ENCODE assay signal across 10 cellular contexts in genomic region chr1:246219508-246220030, GRCh38.
DNase-seq lines count a peak whose midpoint lies in the region; ATAC-seq, FAIRE-seq and TF ChIP-seq lines count a peak whose summit lies in the region.
"Had no signal": no experiment of that assay in that cellular context is flagged by ENCODE, and none has a peak within 500 bp of the region (broad histone marks: within the 10 kb centered on the region; RNA-seq: fewer than 3 reads in every experiment).

No MANE protein-coding gene starts in this region.

- no peak overlapping the region for H3K56ac ChIP-seq in H1 (replicated peaks; ENCODE audit: insufficient read length, low read depth, low read length)

- H3K27ac ChIP-seq in BLaER1 treated with 17β-estradiol and CSF1 and Interleukin-3, amounts not matched to agents 10 nM and 100 nM, result peak overlapping the region in 3 of 11 experiments; percentile 14 to 34 (median 18); a peak in 3 of 22 replicates
- H3K27ac ChIP-seq in H1 (ENCODE audit: low read depth, low read length) (no peak overlapping the region), prostate gland (no peak overlapping the region)

- peaks cover 31 to 50% (median 43%) of the 10 kb centered on the region in 10 experiments for H3K4me1 ChIP-seq in BLaER1 treated with 17β-estradiol and CSF1 and Interleukin-3, amounts not matched to agents 10 nM and 100 nM
- H3K4me1 ChIP-seq in H1 (replicated peaks in 1 of 4; ENCODE audit: control insufficient read depth in 3 of 4, insufficient read depth in 4 of 4, low read length in 3 of 4), result peaks cover 0 to 7% (median 4%) of the 10 kb centered on the region in 4 experiments; a peak in 5 of 7 replicates
- no peaks in the 10 kb centered on the region for H3K4me1 ChIP-seq in prostate gland (replicated peaks)

- DNase-seq in H7 (peak; percentile 46), NCI-H2081 (lab: John Stamatoyannopoulos, UW) (peak; percentile 74 to 96), H1 (ENCODE audit: low read depth in 1 of 2, low spot score in 2 of 2) (no peak), prostate gland (ENCODE audit: low spot score) (no peak)
- no peak for DNase-seq in activated CD4-positive, alpha-beta T cell treated with anti-CD3 and anti-CD28 coated beads, Interleukin-2, amount 10 ng/mL, durations not matched to agents 7 days and 5 days
- DNase-seq: AML-193 had no signal

- TF ChIP-seq EP300 in H1 (IDR thresholded peaks at IDR 0.05; ENCODE audit: borderline replicate concordance in 1 of 2, low read depth in 2 of 2, low read length in 2 of 2), result no peak

- no peak overlapping the region; the same call in 1 of the 2 replicates for H4K8ac ChIP-seq in H1 (ENCODE audit: extremely low read depth, insufficient read depth, low read length)

- TF ChIP-seq POLR2A in H1 (IDR thresholded peaks at IDR 0.05; ENCODE audit: control extremely low read depth in 1 of 2, low read depth in 2 of 2, low read length in 2 of 2) (no peak), prostate gland (IDR thresholded peaks at IDR 0.05) (no peak)

- H3K79me1 ChIP-seq in H1 (ENCODE audit: low read depth, low read length), result no peaks in the 10 kb centered on the region; the same call in 1 of the 2 replicates

- H3K79me2 ChIP-seq in H1 (ENCODE audit: control insufficient read depth in 1 of 2, insufficient read depth in 2 of 2, low read length in 2 of 2), result no peaks in the 10 kb centered on the region

- POLR2A ChIA-PET in H1 (lab: Charles Lee; ENCODE audit: partially characterized antibody), result no interaction called here
- POLR2A ChIA-PET in activated CD4-positive, alpha-beta T cell treated with anti-CD3 and anti-CD28 coated beads, Interleukin-2, amount 10 ng/mL, durations not matched to agents 7 days and 5 days (lab: Charles Lee), result no interaction called here

- H3K27ac Mint-ChIP-seq in activated CD4-positive, alpha-beta T cell treated with anti-CD3 and anti-CD28 coated beads, Interleukin-2, amount 10 ng/mL, durations not matched to agents 7 days and 5 days, result no peak overlapping the region

- no peak overlapping the region for H4K5ac ChIP-seq in H1 (ENCODE audit: insufficient read length, low read depth, low read length)

- CTCF ChIA-PET in H1 (lab: Charles Lee; ENCODE audit: partially characterized antibody), result interaction anchor here (0.9 to 1.3 kb wide), 3 partner anchors 15 to 42 kb away, joined by 3 read pairs; no protein-coding TSS in a partner anchor
- CTCF ChIA-PET in activated CD4-positive, alpha-beta T cell treated with anti-CD3 and anti-CD28 coated beads, Interleukin-2, amount 10 ng/mL, durations not matched to agents 7 days and 5 days (lab: Charles Lee), result no interaction called here

- no peak overlapping the region for H2BK12ac ChIP-seq in H1 (ENCODE audit: low read depth, low read length)

- H3K18ac ChIP-seq in H1 (ENCODE audit: extremely low read depth, low read length), result peak overlapping the region; percentile 40; the same call in 1 of the 2 replicates

- H3K4me2 ChIP-seq in BLaER1 treated with 17β-estradiol and CSF1 and Interleukin-3, amounts not matched to agents 10 nM and 100 nM, result peak overlapping the region; percentile 49 to 77 (median 61); a peak in 21 of 22 replicates
- peak overlapping the region; percentile 12 to 38; a peak in 2 of 4 replicates for H3K4me2 ChIP-seq in H1 (ENCODE audit: insufficient read depth in 1 of 2, low read depth in 2 of 2, low read length in 2 of 2)

- H3K14ac ChIP-seq in H1 (ENCODE audit: insufficient read length), result no peak overlapping the region

- no peak for TF ChIP-seq CTCF in H1 (IDR thresholded peaks at IDR 0.05; ENCODE audit: control extremely low read depth in 1 of 3, insufficient read depth in 1 of 3, low read depth in 1 of 3, low read length in 3 of 3)
- TF ChIP-seq CTCF in prostate gland (IDR thresholded peaks at IDR 0.05), result no peak

- no peak for FAIRE-seq in H1 (lab: Jason Lieb, UNC)
- FAIRE-seq: endothelial cell of umbilical vein had no signal

- H3K4me3 Mint-ChIP-seq in activated CD4-positive, alpha-beta T cell treated with anti-CD3 and anti-CD28 coated beads, Interleukin-2, amount 10 ng/mL, durations not matched to agents 7 days and 5 days, result no peak overlapping the region

- H2AFZ ChIP-seq in H1 (ENCODE audit: low read length), result no peak overlapping the region

- H3K9me3 ChIP-seq in BLaER1 treated with 17β-estradiol and CSF1 and Interleukin-3, amounts not matched to agents 10 nM and 100 nM (replicated peaks in 1 of 11), result peaks cover 25 to 69% (median 38%) of the 10 kb centered on the region in 11 experiments
- peaks cover 8 to 10% of the 10 kb centered on the region in 2 experiments; a peak in 3 of 4 replicates for H3K9me3 ChIP-seq in H1 (ENCODE audit: insufficient read depth in 2 of 2, low read depth in 1 of 2, low read length in 1 of 2)
- H3K9me3 ChIP-seq in prostate gland, result no peaks in the 10 kb centered on the region

- H3K36me3 ChIP-seq in BLaER1 treated with 17β-estradiol and CSF1 and Interleukin-3, amounts not matched to agents 10 nM and 100 nM, result peaks cover 8 to 16% (median 15%) of the 10 kb centered on the region in 11 experiments; a peak in 18 of 22 replicates
- no peaks in the 10 kb centered on the region for H3K36me3 ChIP-seq in H7 (replicated peaks; ENCODE audit: control insufficient read depth, insufficient read depth, low read length)
- H3K36me3 ChIP-seq in H1 (ENCODE audit: control insufficient read depth in 2 of 4, insufficient read depth in 4 of 4, low read length in 3 of 4), result no peaks in the 10 kb centered on the region
- no peaks in the 10 kb centered on the region for H3K36me3 ChIP-seq in prostate gland

- H2BK15ac ChIP-seq in H1 (ENCODE audit: low read length), result no peak overlapping the region

- H3K27me3 Mint-ChIP-seq in activated CD4-positive, alpha-beta T cell treated with anti-CD3 and anti-CD28 coated beads, Interleukin-2, amount 10 ng/mL, durations not matched to agents 7 days and 5 days, result no peaks in the 10 kb centered on the region

- H2BK20ac ChIP-seq in H1 (ENCODE audit: low read length), result no peak overlapping the region

- no peak overlapping the region for H2BK5ac ChIP-seq in H1 (ENCODE audit: low read depth, low read length)

- H4K91ac ChIP-seq in H1 (replicated peaks; ENCODE audit: insufficient read length, low read length), result no peak overlapping the region

- no peak overlapping the region for H3K9ac ChIP-seq in BLaER1 treated with 17β-estradiol and CSF1 and Interleukin-3, amounts not matched to agents 10 nM and 100 nM
- no peak overlapping the region for H3K9ac ChIP-seq in H1 (replicated peaks in 1 of 4; ENCODE audit: extremely low read depth in 1 of 4, low read depth in 3 of 4, low read length in 3 of 4)

- ATAC-seq in GM18873 (IDR thresholded peaks at IDR 0.05; ENCODE audit: low FRiP score, unreplicated experiment) (no peak), GM19467 (IDR thresholded peaks at IDR 0.05; ENCODE audit: unreplicated experiment) (no peak)

- H2AK5ac ChIP-seq in H1 (ENCODE audit: low read depth, low read length), result no peak overlapping the region

- H3K9me3 Mint-ChIP-seq in activated CD4-positive, alpha-beta T cell treated with anti-CD3 and anti-CD28 coated beads, Interleukin-2, amount 10 ng/mL, durations not matched to agents 7 days and 5 days, result peaks cover 4% of the 10 kb centered on the region

- H3K23ac ChIP-seq in H1 (ENCODE audit: insufficient read length), result no peak overlapping the region

- no peak overlapping the region; a peak in 1 of 20 replicates for H3K4me3 ChIP-seq in BLaER1 treated with 17β-estradiol and CSF1 and Interleukin-3, amounts not matched to agents 10 nM and 100 nM
- H3K4me3 ChIP-seq in H7 (ENCODE audit: insufficient read depth, low read depth, low read length), result no peak overlapping the region
- no peak overlapping the region for H3K4me3 ChIP-seq in H1 (ENCODE audit: extremely low read depth in 1 of 4, insufficient read depth in 2 of 4, low read depth in 3 of 4, low read length in 4 of 4)
- no peak overlapping the region for H3K4me3 ChIP-seq in prostate gland

- no peaks in the 10 kb centered on the region; the same call in 1 of the 2 replicates for H3K23me2 ChIP-seq in H1 (ENCODE audit: low read depth, low read length)

- H3K4me1 Mint-ChIP-seq in activated CD4-positive, alpha-beta T cell treated with anti-CD3 and anti-CD28 coated beads, Interleukin-2, amount 10 ng/mL, durations not matched to agents 7 days and 5 days, result no peaks in the 10 kb centered on the region

- TF ChIP-seq RAD21 in H1 (IDR thresholded peaks at IDR 0.05 in 1 of 2, conservative IDR thresholded peaks at IDR 0.05 in 1 of 2; ENCODE audit: low read depth in 2 of 2, low read length in 2 of 2), result no peak

- no peak overlapping the region for H2BK120ac ChIP-seq in H1 (replicated peaks; ENCODE audit: low read depth, low read length)

- intact Hi-C loops in prostate gland (cut with DNase I), result no loop called here

- no peak overlapping the region for H3K4ac ChIP-seq in H1 (replicated peaks; ENCODE audit: insufficient read length, low read depth, low read length)

- WGBS in H1 (ENCODE audit: extremely low coverage in 1 of 2, insufficient coverage in 1 of 2, insufficient read length in 1 of 2, insufficient replicate concordance in 2 of 2, low coverage in 1 of 2, low lambda C conversion rate in 2 of 2, missing lambda C conversion rate in 1 of 2), 2 experiments, result 63% methylated on average over 11 of the region's 11 CpGs; no CpG with 5 or more reads in 1 of the 2 experiments
- 63% methylated on average over 11 of the region's 11 CpGs for WGBS in prostate gland

- no peaks in the 10 kb centered on the region for H3K27me3 ChIP-seq in BLaER1 treated with 17β-estradiol and CSF1 and Interleukin-3, amounts not matched to agents 10 nM and 100 nM
- H3K27me3 ChIP-seq in H7 (ENCODE audit: control insufficient read depth, insufficient read depth, low read length), result no peaks in the 10 kb centered on the region
- H3K27me3 ChIP-seq in H1 (replicated peaks in 1 of 4; ENCODE audit: control insufficient read depth in 3 of 4, extremely low read depth in 1 of 4, insufficient read depth in 3 of 4, low read length in 3 of 4), result no peaks in the 10 kb centered on the region
- no peaks in the 10 kb centered on the region for H3K27me3 ChIP-seq in prostate gland (replicated peaks; ENCODE audit: insufficient read depth)

- H3K36me3 Mint-ChIP-seq in activated CD4-positive, alpha-beta T cell treated with anti-CD3 and anti-CD28 coated beads, Interleukin-2, amount 10 ng/mL, durations not matched to agents 7 days and 5 days (ENCODE audit: low read depth), result no peaks in the 10 kb centered on the region

- no peaks in the 10 kb centered on the region for H4K20me1 ChIP-seq in BLaER1 treated with 17β-estradiol and CSF1 and Interleukin-3, amounts not matched to agents 10 nM and 100 nM
- H4K20me1 ChIP-seq in H1 (replicated peaks in 1 of 2; ENCODE audit: control insufficient read depth in 1 of 2, insufficient read depth in 2 of 2, low read length in 2 of 2), result no peaks in the 10 kb centered on the region

TF ChIP-seq in H1, 55 proteins besides CTCF, POLR2A, EP300 and RAD21 (continues in another document):
- TF ChIP-seq MAX (IDR thresholded peaks at IDR 0.05), result peak; percentile 62

Comparison
In these comparisons a context has a peak if more than half of its experiments do, and no peak if none do; other contexts are left out.
1. DNase-seq: peak in H7 (single experiment) and NCI-H2081 (2 of 2); none in H1 (0 of 2), prostate gland (single experiment) and activated CD4-positive, alpha-beta T cell treated with anti-CD3 and anti-CD28 coated beads, Interleukin-2, amount 10 ng/mL, durations not matched to agents 7 days and 5 days (single experiment).